ENCODE assay signal across 27 cellular contexts in genomic region chr3:102533784-102534183, GRCh38.
"Had no signal": no experiment of that assay in that cellular context is flagged by ENCODE, and none has a peak within 500 bp of the region (broad histone marks: within the 10 kb centered on the region; RNA-seq: fewer than 3 reads in every experiment).

No MANE protein-coding gene starts in this region.

- H3K4me3 ChIP-seq: esophagus squamous epithelium, left ventricle myocardium inferior, lower lobe of right lung, prostate gland, right atrium auricular region, smooth muscle cell, suprapubic skin, transverse colon, upper lobe of right lung, uterus had no signal

- H3K27ac ChIP-seq: esophagus squamous epithelium, left ventricle myocardium inferior, lower lobe of right lung, prostate gland, right atrium auricular region, suprapubic skin, transverse colon, upper lobe of right lung, uterus had no signal

- H3K4me1 ChIP-seq: esophagus squamous epithelium, left ventricle myocardium inferior, lower lobe of right lung, prostate gland, transverse colon, upper lobe of right lung, uterus had no signal

- H3K27me3 ChIP-seq: esophagus squamous epithelium, right atrium auricular region, suprapubic skin, transverse colon, upper lobe of right lung, uterus had no signal

- DNase-seq: effector memory CD8-positive, alpha-beta T cell; erythroblast; esophagus squamous epithelium; foreskin melanocyte; hypothalamus; immature natural killer cell; islet precursor cell; kidney glomerular epithelial cell; left colon; left ventricle myocardium inferior; lower lobe of right lung; naive thymus-derived CD8-positive, alpha-beta T cell; nephron progenitor cell; nucleus accumbens; stimulated activated CD4-positive, alpha-beta T cell treated with anti-CD3 and anti-CD28 coated beads, Interleukin-12 subunit alpha, Interleukin-12 subunit beta, amount 100 ng/mL, for 4 hours; stimulated activated CD4-positive, alpha-beta T cell treated with anti-CD3 and anti-CD28 coated beads, Interleukin-1b, Interleukin-23, amount 100 ng/mL, for 48 hours; stimulated activated CD4-positive, alpha-beta T cell treated with anti-CD3 and anti-CD28 coated beads, Interleukin-4, amount 100 ng/mL, for 1 hour; stimulated activated CD8-positive, alpha-beta memory T cell treated with anti-CD3 and anti-CD28 coated beads, Interleukin-4, amount 100 ng/mL, for 48 hours; stimulated activated naive CD8-positive, alpha-beta T cell treated with anti-CD3 and anti-CD28 coated beads, Interleukin-15, amount 100 ng/mL, for 72 hours; transverse colon; upper lobe of right lung; uterus had no signal

- ATAC-seq: left colon; lower lobe of right lung; naive thymus-derived CD8-positive, alpha-beta T cell; sciatic nerve; upper lobe of right lung had no signal

- H3K9me3 ChIP-seq: esophagus squamous epithelium, left ventricle myocardium inferior, lower lobe of right lung, prostate gland, right atrium auricular region, suprapubic skin, transverse colon, upper lobe of right lung, uterus had no signal

- H3K4me2 ChIP-seq: smooth muscle cell had no signal

- H3K36me3 ChIP-seq: esophagus squamous epithelium, left ventricle myocardium inferior, lower lobe of right lung, prostate gland, right atrium auricular region, suprapubic skin, transverse colon, upper lobe of right lung, uterus had no signal
